24 cellular contexts compared by ENCODE assay signal in the genomic region with DNA sequence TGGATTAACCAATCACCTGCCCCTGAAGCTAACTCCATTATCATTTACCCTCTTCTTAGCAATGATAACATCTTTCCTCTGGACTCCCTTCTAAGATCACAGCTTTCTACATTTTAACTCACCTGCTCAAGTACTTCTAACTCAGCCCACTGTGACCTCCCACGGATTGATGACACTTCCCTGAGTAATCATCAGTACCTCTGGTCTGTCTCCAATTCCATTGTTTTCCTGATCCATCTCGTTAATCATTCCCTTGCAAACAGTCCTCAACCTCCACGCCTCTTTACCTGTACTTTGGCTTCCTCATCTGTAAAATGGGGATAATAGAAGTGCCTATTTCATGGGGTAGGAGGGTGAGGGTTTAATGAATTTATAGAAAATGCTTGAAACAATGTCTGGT.
"Had no signal": no experiment of that assay in that cellular context is flagged by ENCODE, and none has a peak within 500 bp of the region (broad histone marks: within the 10 kb centered on the region; RNA-seq: fewer than 3 reads in every experiment).

No MANE protein-coding gene starts in this region.

- ATAC-seq: activated CD4-positive, alpha-beta T cell treated with anti-CD3 and anti-CD28 coated beads for 36 hours; Right ventricle myocardium inferior had no signal

- H3K27me3 ChIP-seq: adrenal gland had no signal

- H3K36me3 ChIP-seq: adrenal gland, WERI-Rb-1 had no signal

- H3K4me2 ChIP-seq: SK-N-SH had no signal

- DNase-seq: activated CD4-positive, alpha-beta memory T cell treated with anti-CD3 and anti-CD28 coated beads, Interleukin-2, amount 10 ng/mL, durations not matched to agents 7 days and 5 days; activated CD4-positive, alpha-beta T cell treated with anti-CD3 and anti-CD28 coated beads for 36 hours; activated CD4-positive, alpha-beta T cell treated with anti-CD3 and anti-CD28 coated beads, Interleukin-2, amount 50 U/mL, for 1 hour; activated CD8-positive, alpha-beta memory T cell treated with anti-CD3 and anti-CD28 coated beads, Interleukin-2, amount 50 U/mL, for 4 hours; activated naive CD4-positive, alpha-beta T cell treated with anti-CD3 and anti-CD28 coated beads, Interleukin-2, amount 50 U/mL, for 16 hours; activated naive CD8-positive, alpha-beta T cell treated with anti-CD3 and anti-CD28 coated beads, Interleukin-2, amount 10 ng/mL, durations not matched to agents 7 days and 5 days; activated T-cell treated with anti-CD3 and anti-CD28 coated beads, Interleukin-2, amount 50 U/mL, for 72 hours; adrenal gland; anterior cingulate cortex; central memory CD4-positive, alpha-beta T cell; KG1; NCI-H1092; NCI-H1417 treated with DMSO at 0.1 percent for 48 hours; NCI-H1694; NCI-H2029; NCI-H2107; NCI-H2171 treated with DMSO at 0.1 percent for 48 hours; NCI-H226; NCI-H526; NCI-H82; SK-N-SH; T-helper 1 cell; WERI-Rb-1 had no signal

- H3K27ac ChIP-seq: adrenal gland, WERI-Rb-1 had no signal

- H3K9ac ChIP-seq: SK-N-SH had no signal

- H3K4me3 ChIP-seq: adrenal gland had no signal

- H3K4me1 ChIP-seq: adrenal gland had no signal

- H3K9me3 ChIP-seq: adrenal gland, SK-N-SH had no signal
